In the genomic region with DNA sequence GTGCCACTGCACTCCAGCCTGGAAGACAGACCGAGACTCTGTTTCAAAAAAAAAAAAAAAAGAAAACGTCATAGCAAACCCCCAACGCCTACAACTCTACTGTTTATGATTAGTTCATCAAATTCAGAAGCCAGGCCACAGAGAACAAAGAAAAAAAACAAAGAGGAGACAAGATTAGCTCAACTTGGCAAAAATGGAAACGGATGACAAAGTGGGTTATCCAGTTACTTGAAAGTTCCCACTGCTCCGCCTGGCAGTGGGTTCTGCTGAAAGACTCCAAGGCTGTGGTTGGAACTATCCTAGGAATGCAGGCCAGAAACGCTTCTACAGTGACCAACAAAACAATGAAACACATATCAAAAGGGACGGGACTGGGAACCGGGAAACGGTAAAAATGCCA, we compare ENCODE assay signal across 10 cellular contexts. TPM values are rescaled to one million over a fixed set of nuclear protein-coding genes. Genes with fewer than 3 reads are reported as not detected.
DNase-seq lines count a peak whose midpoint lies in the region; ATAC-seq and TF ChIP-seq lines count a peak whose summit lies in the region.
"Had no signal": no experiment of that assay in that cellular context is flagged by ENCODE, and none has a peak within 500 bp of the region (broad histone marks: within the 10 kb centered on the region; RNA-seq: fewer than 3 reads in every experiment).

No MANE protein-coding gene starts in this region.

- H3K9ac ChIP-seq in HUES6 (ENCODE audit: low read length) (peak overlapping the region; percentile 26), endodermal cell (ENCODE audit: extremely low read depth, low read length, poor library complexity, severe bottlenecking) (no peak overlapping the region)

- WGBS in endodermal cell (ENCODE audit: insufficient coverage in 1 of 2, insufficient read length in 1 of 2), 2 experiments = 55 to 80% methylated on average over 5 to 8 of the region's 9 CpGs

- peak overlapping the region; percentile 88 for H3K27ac Mint-ChIP-seq in endodermal cell
- H3K27ac Mint-ChIP-seq: CD4-positive, CD25-positive, alpha-beta regulatory T cell had no signal

- H3K4me1 Mint-ChIP-seq in endodermal cell = peaks cover 3% of the 10 kb centered on the region
- H3K4me1 Mint-ChIP-seq: CD4-positive, CD25-positive, alpha-beta regulatory T cell had no signal

- H3K4me3 Mint-ChIP-seq in endodermal cell = no peak overlapping the region
- H3K4me3 Mint-ChIP-seq: CD4-positive, CD25-positive, alpha-beta regulatory T cell had no signal

- H3K27me3 Mint-ChIP-seq in endodermal cell (ENCODE audit: insufficient read depth) = no peaks in the 10 kb centered on the region
- H3K27me3 Mint-ChIP-seq: CD4-positive, CD25-positive, alpha-beta regulatory T cell had no signal

- no peak overlapping the region; the same call in 1 of the 2 replicates for H3K4me3 ChIP-seq in AG04449 (ENCODE audit: low read depth, low read length)
- 0 out of 2 replicates have a peak overlapping the region, but pooled peaks have one; percentile 27 for H3K4me3 ChIP-seq in HUES6 (ENCODE audit: low read depth, low read length)
- H3K4me3 ChIP-seq in endodermal cell (ENCODE audit: low read length) = no peak overlapping the region
- H3K4me3 ChIP-seq in mucosa of descending colon = no peak overlapping the region
- H3K4me3 ChIP-seq: PC-9 had no signal

- no peaks in the 10 kb centered on the region for H3K27me3 ChIP-seq in HUES6 (ENCODE audit: control insufficient read depth, insufficient read depth, low read length)
- H3K27me3 ChIP-seq in endodermal cell (ENCODE audit: control insufficient read depth, insufficient read depth, low read length, poor library complexity, severe bottlenecking) = no peaks in the 10 kb centered on the region

- H3K4me1 ChIP-seq in HUES6 (ENCODE audit: control insufficient read depth, insufficient read depth, low read length) (peaks cover 11% of the 10 kb centered on the region), endodermal cell (ENCODE audit: control insufficient read depth, insufficient read depth, low read length) (no peaks in the 10 kb centered on the region), mucosa of descending colon (ENCODE audit: low read depth) (no peaks in the 10 kb centered on the region)

- peak; percentile 46 for ATAC-seq in mucosa of descending colon
- no peak for ATAC-seq in GM21786 (IDR thresholded peaks at IDR 0.05; ENCODE audit: unreplicated experiment)
- ATAC-seq in GM19455 (IDR thresholded peaks at IDR 0.05; ENCODE audit: unreplicated experiment) = no peak
- ATAC-seq in GM19395 (IDR thresholded peaks at IDR 0.05; ENCODE audit: unreplicated experiment) = no peak

- H3K9me3 ChIP-seq in HUES6 (ENCODE audit: control insufficient read depth, insufficient read depth, low read depth, low read length) (peaks cover 4% of the 10 kb centered on the region; the same call in 1 of the 2 replicates), endodermal cell (ENCODE audit: control insufficient read depth, low read length) (no peaks in the 10 kb centered on the region), mucosa of descending colon (peaks cover 6% of the 10 kb centered on the region)

- TF ChIP-seq CTCF in AG04449 (IDR thresholded peaks at IDR 0.05; ENCODE audit: insufficient read depth, low read length, missing control alignments) (no peak), endodermal cell (conservative IDR thresholded peaks at IDR 0.05) (no peak), mucosa of descending colon (IDR thresholded peaks at IDR 0.05) (no peak)

- DNase-seq in AG04449 (ENCODE audit: low read depth, low spot score) (peak; percentile 96), endodermal cell (peak; percentile 76), mucosa of descending colon (no peak), NCI-H1417 (lab: John Stamatoyannopoulos, UW) (no peak)
- DNase-seq: CD4-positive, CD25-positive, alpha-beta regulatory T cell had no signal

- peaks cover 6% of the 10 kb centered on the region for H3K9me3 Mint-ChIP-seq in endodermal cell

- H3K27ac ChIP-seq in HUES6 (ENCODE audit: low read depth, low read length) (peak overlapping the region; percentile 51; the same call in 1 of the 2 replicates), endodermal cell (ENCODE audit: low read depth, low read length) (peak overlapping the region; percentile 65)
- H3K27ac ChIP-seq: PC-9 had no signal

- intact Hi-C loops in mucosa of descending colon (cut with DNase I, micrococcal nuclease) = no loop called here

- CTCF ChIA-PET in AG04449 (lab: Yijun Ruan, JAX) = no interaction called here

- POLR2A ChIA-PET in AG04449 (lab: Yijun Ruan, JAX) = interaction anchor here (1.0 kb wide), 1 partner anchor 116 kb away, joined by 3 read pairs; no protein-coding TSS in a partner anchor

- peaks cover 54% of the 10 kb centered on the region for H3K36me3 Mint-ChIP-seq in endodermal cell (ENCODE audit: low read depth)
- H3K36me3 Mint-ChIP-seq: CD4-positive, CD25-positive, alpha-beta regulatory T cell had no signal

- H3K36me3 ChIP-seq in HUES6 (ENCODE audit: control insufficient read depth, insufficient read depth, low read length) = 0 out of 2 replicates have a peak, but pooled peaks cover 4% of the 10 kb centered on the region
- H3K36me3 ChIP-seq in endodermal cell (ENCODE audit: control insufficient read depth, insufficient read depth, low read length) = peaks cover 40% of the 10 kb centered on the region
- H3K36me3 ChIP-seq in mucosa of descending colon (ENCODE audit: low read depth) = no peaks in the 10 kb centered on the region

RNA-seq across cellular contexts. Expression of a gene that starts 53.1 kb away (rescaled TPM):
- total RNA-seq in endodermal cell (10 to 100 TPM; 14.0 to 18.7 TPM), mucosa of descending colon (10 to 100 TPM; 12.2 to 14.8 (median 12.4) TPM)
- 10.1 TPM for polyA plus RNA-seq in endodermal cell (2013, experiment 1 of 2)
- polyA plus RNA-seq in endodermal cell (2013, experiment 2 of 2) = 10.7 TPM

RNA-seq across cellular contexts. Expression of a gene that starts 53.2 kb away (rescaled TPM):
- total RNA-seq in endodermal cell = 10 to 100 TPM; 81.6 to 95.1 TPM
- polyA plus RNA-seq in endodermal cell (2013, experiment 1 of 2) = 58.6 TPM
- 54.5 TPM for polyA plus RNA-seq in endodermal cell (2013, experiment 2 of 2)
- 10 to 100 TPM; 64.3 to 97.6 (median 88.5) TPM for total RNA-seq in mucosa of descending colon

Comparison
In these comparisons a context has a peak if more than half of its experiments do, and no peak if none do; other contexts are left out.
1. DNase-seq: peak in AG04449 (single experiment) and endodermal cell (single experiment); none in mucosa of descending colon (0 of 3) and NCI-H1417 (0 of 3).